Comparison of ENCODE assay signal across 13 cellular contexts in the genomic region with DNA sequence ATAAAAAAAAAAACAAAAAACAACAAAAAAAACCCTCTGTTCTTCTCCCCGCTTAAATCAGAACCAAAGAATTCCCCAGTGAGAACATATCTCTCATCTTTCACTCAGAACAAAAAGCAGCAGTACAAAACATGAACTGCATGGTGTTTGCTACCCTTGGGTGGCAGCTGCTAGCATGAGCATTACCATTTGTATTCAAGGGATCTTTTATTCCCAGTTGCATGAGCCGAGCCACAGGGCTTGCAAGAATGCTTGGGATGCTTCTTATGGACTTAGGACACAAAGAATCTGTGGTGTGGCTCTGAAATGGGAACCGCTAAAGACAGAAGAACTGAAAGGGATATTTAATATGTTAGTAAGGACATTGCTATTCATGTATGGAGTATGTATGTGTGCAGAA.
DNase-seq lines count a peak whose midpoint lies in the region; ATAC-seq and TF ChIP-seq lines count a peak whose summit lies in the region.
"Had no signal": no experiment of that assay in that cellular context is flagged by ENCODE, and none has a peak within 500 bp of the region (broad histone marks: within the 10 kb centered on the region; RNA-seq: fewer than 3 reads in every experiment).

No MANE protein-coding gene starts in this region.

- BruUV-seq in IMR-90 (replicated peaks; lab: Mats Ljungman, UMichigan): no TSS peak

- 100% methylated on average over 2 of the region's 3 CpGs; no CpG with 5 or more reads in 1 of the 2 experiments for WGBS in IMR-90 (ENCODE audit: extremely low coverage in 2 of 2, insufficient read length in 1 of 2), 2 experiments

- no peak overlapping the region; the same call in 1 of the 2 replicates for H4K91ac ChIP-seq in IMR-90 (ENCODE audit: insufficient read depth, low read depth, low read length)

- peak overlapping the region; percentile 56 for H2AFZ ChIP-seq in IMR-90 (replicated peaks; ENCODE audit: low read length, poor library complexity)

- no peak overlapping the region for H2AK5ac ChIP-seq in IMR-90 (ENCODE audit: low read depth, low read length)

- ATAC-seq in IMR-90 (ENCODE audit: low read depth) (no peak), GM21528 (IDR thresholded peaks at IDR 0.05; ENCODE audit: low FRiP score, unreplicated experiment) (no peak)
- ATAC-seq: effector memory CD8-positive, alpha-beta T cell had no signal

- H2BK120ac ChIP-seq in IMR-90 (ENCODE audit: low read depth, low read length): peak overlapping the region; percentile 71

- H3K4ac ChIP-seq in IMR-90 (ENCODE audit: low read depth, low read length): peak overlapping the region; percentile 70

- no peak overlapping the region for H4K5ac ChIP-seq in IMR-90 (ENCODE audit: low read depth, low read length)

- peak overlapping the region; percentile 20; the same call in 1 of the 2 replicates for H2BK20ac ChIP-seq in IMR-90 (ENCODE audit: low read depth, low read length)

- H3K27ac ChIP-seq in BLaER1 (no peak overlapping the region), IMR-90 (ENCODE audit: insufficient read depth, low read length) (no peak overlapping the region), breast epithelium (peak overlapping the region; percentile 22 to 79)

- no peak overlapping the region for H3K4me3 ChIP-seq in BLaER1
- no peak overlapping the region for H3K4me3 ChIP-seq in IMR-90 (ENCODE audit: insufficient read depth, low read depth, low read length)
- no peak overlapping the region for H3K4me3 ChIP-seq in breast epithelium

- no peak overlapping the region for H3K56ac ChIP-seq in IMR-90 (ENCODE audit: extremely low read depth, insufficient read depth, low read length)

- no peak for TF ChIP-seq RAD21 in IMR-90 (IDR thresholded peaks at IDR 0.05; ENCODE audit: low read length)

- intact Hi-C loops in IMR-90 (cut with micrococcal nuclease) (no loop called here), breast epithelium (cut with DNase I; ENCODE audit: low total_unique reads) (no loop called here)

- no peak for TF ChIP-seq POLR2A in IMR-90 (IDR thresholded peaks at IDR 0.05; ENCODE audit: low read depth, low read length)
- TF ChIP-seq POLR2A in breast epithelium (IDR thresholded peaks at IDR 0.05): no peak

- no peaks in the 10 kb centered on the region for H3K9me1 ChIP-seq in IMR-90 (ENCODE audit: insufficient read depth, low read length)

- dilution Hi-C loops in IMR-90 (cut with HindIII; ENCODE audit: low sequenced_read_pairs, unreplicated experiment): no loop called here

- DNase-seq in IMR-90 (no peak), breast epithelium (ENCODE audit: low spot score in 2 of 2) (peak in 1 of 2 donors; percentile 47), medulla oblongata (ENCODE audit: extremely low spot score) (peak; percentile 64), DMS114 treated with DMSO at 0.1 percent for 48 hours (lab: John Stamatoyannopoulos, UW; ENCODE audit: unreplicated experiment) (no peak), NCI-H82 (lab: John Stamatoyannopoulos, UW) (no peak)
- no peak for DNase-seq in stimulated activated CD4-positive, alpha-beta T cell treated with anti-CD3 and anti-CD28 coated beads, Interleukin-2, amount 100 ng/mL, for 48 hours
- DNase-seq: activated naive CD4-positive, alpha-beta T cell treated with anti-CD3 and anti-CD28 coated beads for 36 hours; effector memory CD8-positive, alpha-beta T cell; GF-D8; SIG-M5; stimulated activated CD4-positive, alpha-beta T cell treated with anti-CD3 and anti-CD28 coated beads, Interleukin-4, amount 100 ng/mL, for 1 hour had no signal

- TF ChIP-seq CTCF in IMR-90 (conservative IDR thresholded peaks at IDR 0.05; ENCODE audit: low read depth, low read length) (no peak), breast epithelium (IDR thresholded peaks at IDR 0.05) (no peak)

- 0 out of 4 replicates have a peak, but pooled peaks cover 0 to 4% of the 10 kb centered on the region in 2 experiments for H3K79me1 ChIP-seq in IMR-90 (ENCODE audit: low read depth in 1 of 2, low read length in 2 of 2)

- H3K4me1 ChIP-seq in BLaER1 (peaks cover 41% of the 10 kb centered on the region), IMR-90 (ENCODE audit: control insufficient read depth, insufficient read depth, low read length) (peaks cover 2% of the 10 kb centered on the region), breast epithelium (peaks cover 0 to 7% of the 10 kb centered on the region in 2 donors)

- in situ Hi-C loops in IMR-90 (cut with MboI; ENCODE audit: low sequenced_read_pairs): no loop called here

- CTCF ChIA-PET in IMR-90 (lab: Yijun Ruan, JAX): no interaction called here

- H3K9me3 ChIP-seq in BLaER1 (no peaks in the 10 kb centered on the region), IMR-90 (ENCODE audit: control insufficient read depth, insufficient read depth, low read length) (no peaks in the 10 kb centered on the region), breast epithelium (no peaks in the 10 kb centered on the region)

- H2BK5ac ChIP-seq in IMR-90 (ENCODE audit: low read depth, low read length, poor library complexity, severe bottlenecking): no peak overlapping the region

- H3K27me3 ChIP-seq in BLaER1 (no peaks in the 10 kb centered on the region), IMR-90 (ENCODE audit: control insufficient read depth, insufficient read depth, low read length) (no peaks in the 10 kb centered on the region), breast epithelium (no peaks in the 10 kb centered on the region)

- H2BK15ac ChIP-seq in IMR-90 (ENCODE audit: low read depth, low read length): peak overlapping the region; percentile 34; the same call in 1 of the 3 replicates

- no peak overlapping the region; the same call in 1 of the 2 replicates for H3K23ac ChIP-seq in IMR-90 (ENCODE audit: low read depth, low read length)

- H3K4me2 ChIP-seq in BLaER1: peak overlapping the region; percentile 74
- H3K4me2 ChIP-seq in IMR-90 (ENCODE audit: low read depth, low read length): no peak overlapping the region

- H3K9ac ChIP-seq in BLaER1: no peak overlapping the region
- no peak overlapping the region for H3K9ac ChIP-seq in IMR-90 (ENCODE audit: low read depth, low read length)

- POLR2A ChIA-PET in IMR-90 (lab: Charles Lee; ENCODE audit: unreplicated experiment): no interaction called here

- H3K14ac ChIP-seq in IMR-90 (replicated peaks; ENCODE audit: low read depth, low read length): peak overlapping the region; percentile 47; the same call in 1 of the 2 replicates

- no peak overlapping the region for H4K8ac ChIP-seq in IMR-90 (ENCODE audit: low read depth in 2 of 2, low read length in 2 of 2)

- no peaks in the 10 kb centered on the region for H3K36me3 ChIP-seq in BLaER1
- no peaks in the 10 kb centered on the region for H3K36me3 ChIP-seq in IMR-90 (ENCODE audit: control insufficient read depth, insufficient read depth, low read length)
- H3K36me3 ChIP-seq in breast epithelium: no peaks in the 10 kb centered on the region

- H3K18ac ChIP-seq in IMR-90 (ENCODE audit: low read depth, low read length): no peak overlapping the region

- no peak overlapping the region for H2AK9ac ChIP-seq in IMR-90 (replicated peaks; ENCODE audit: low read depth, low read length, poor library complexity)

- no peaks in the 10 kb centered on the region for H4K20me1 ChIP-seq in BLaER1
- no peaks in the 10 kb centered on the region for H4K20me1 ChIP-seq in IMR-90 (ENCODE audit: insufficient read depth, low read length)

TF ChIP-seq in IMR-90, 13 proteins besides CTCF, POLR2A, EP300 and RAD21:
- TF ChIP-seq FOS (IDR thresholded peaks at IDR 0.05; ENCODE audit: low read depth, low read length) (no peak), SMC3 (IDR thresholded peaks at IDR 0.05; ENCODE audit: low read depth, low read length) (no peak), CHD1 (IDR thresholded peaks at IDR 0.05; ENCODE audit: low read depth, low read length) (no peak)

Comparison
In these comparisons a context has a peak if more than half of its experiments do, and no peak if none do; other contexts are left out.
1. H3K27ac ChIP-seq: peak in breast epithelium (2 of 2); none in BLaER1 (single experiment) and IMR-90 (single experiment).